Comparison of ENCODE assay signal across 8 cellular contexts in the genomic region with DNA sequence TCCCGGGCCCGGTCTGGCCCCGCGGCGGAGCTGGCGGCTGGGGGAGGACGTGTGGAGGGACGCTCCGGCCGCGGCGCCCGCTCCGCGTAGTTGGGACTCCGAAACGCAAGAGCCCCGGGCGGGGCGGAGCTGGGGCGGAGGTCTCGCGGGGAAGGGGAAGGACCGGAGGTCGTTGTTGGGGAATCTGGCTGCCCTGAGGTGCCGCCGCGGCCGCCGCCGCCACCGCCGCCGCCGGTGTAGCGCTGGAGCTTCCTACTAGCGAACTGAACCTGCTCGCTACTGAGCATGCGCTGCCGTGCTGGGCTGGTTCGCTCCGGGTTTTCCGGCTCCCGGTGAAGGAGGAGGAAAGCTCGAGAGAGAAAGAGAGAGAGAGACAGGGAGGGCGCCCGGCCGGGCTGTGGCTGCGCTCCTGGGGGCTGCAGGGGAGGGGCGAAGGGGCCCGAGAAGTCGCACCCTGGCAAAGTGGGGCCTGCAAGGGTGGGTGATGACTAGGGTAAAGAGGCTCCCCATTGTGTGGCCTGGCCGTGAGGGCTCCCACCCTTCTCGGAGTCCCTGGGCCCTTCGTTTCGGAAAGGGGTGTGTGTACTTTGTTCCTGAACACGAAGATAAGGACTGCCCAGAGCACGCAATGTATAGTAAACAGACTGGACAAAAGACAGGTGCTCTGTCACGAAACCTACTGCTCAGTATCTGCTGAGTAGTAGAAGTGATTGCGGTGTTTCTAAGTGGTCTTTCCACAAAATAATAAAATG. TPM values are rescaled to one million over a fixed set of nuclear protein-coding genes. Genes with fewer than 3 reads are reported as not detected.
DNase-seq lines count a peak whose midpoint lies in the region; ATAC-seq and TF ChIP-seq lines count a peak whose summit lies in the region.

A gene (minus strand): TSS at position 281 of the 752 bp plus-strand sequence. CDS start 629 bp downstream, outside the sequence.

- H3K4me1 ChIP-seq in spleen: peaks cover 32 to 86% (median 64%) of the 10 kb centered on the region in 6 donors

- H3K9me3 Mint-ChIP-seq in immature natural killer cell: no peaks in the 10 kb centered on the region

- TF ChIP-seq CTCF in AG09319 (IDR thresholded peaks at IDR 0.05; ENCODE audit: low read depth, low read length) (no peak; the same call in 1 of the 2 replicates), spleen (IDR thresholded peaks at IDR 0.05 in 8 of 11, conservative IDR thresholded peaks at IDR 0.05 in 3 of 11) (no peak)

- WGBS in spleen, 5 donors: 0 to 2% (median 1%) methylated on average over 35 to 60 of the region's 60 CpGs

- H3K27me3 Mint-ChIP-seq in immature natural killer cell (ENCODE audit: low read depth in 3 of 3): peaks cover 4 to 18% (median 11%) of the 10 kb centered on the region in 3 donors

- peak; percentile 81 for DNase-seq in AG09319 (ENCODE audit: extremely low read depth, low read depth)
- peak; percentile 86 for DNase-seq in NCI-H345 treated with DMSO at 0.1 percent for 48 hours (lab: John Stamatoyannopoulos, UW; ENCODE audit: unreplicated experiment)
- DNase-seq in activated CD4-positive, CD25-positive, alpha-beta regulatory T cell (lab: John Stamatoyannopoulos, UW): peak; percentile 70 to 85 (median 82)
- peak; percentile 5 to 95 (median 86) for DNase-seq in caudate nucleus (lab: John Stamatoyannopoulos, UW)
- peak; percentile 92 for DNase-seq in immature natural killer cell
- peak; percentile 99 for DNase-seq in spleen

- peak in 2 of 3 donors; percentile 28 to 81 for TF ChIP-seq POLR2A in spleen (IDR thresholded peaks at IDR 0.05)

- no peaks in the 10 kb centered on the region for H3K9me3 ChIP-seq in spleen

- intact Hi-C loops in spleen (cut with DNase I; ENCODE audit: low total_unique reads): no loop called here

- peak within 1 kb of the TSS; percentile 66 to 91 (median 80) for H3K4me3 ChIP-seq in spleen

- H3K4me3 Mint-ChIP-seq in immature natural killer cell: peak within 1 kb of the TSS; percentile 94 to 97 (median 95)

- ATAC-seq in GM19035 (IDR thresholded peaks at IDR 0.05; ENCODE audit: unreplicated experiment) (peak; percentile 52), HG03342 (IDR thresholded peaks at IDR 0.05; ENCODE audit: unreplicated experiment) (peak; percentile 45)

- peak within 1 kb of the TSS; percentile 91 to 98 (median 97) for H3K27ac Mint-ChIP-seq in immature natural killer cell

- H3K4me1 Mint-ChIP-seq in immature natural killer cell: peaks cover 65 to 74% of the 10 kb centered on the region in 2 donors

- peaks cover 0 to 5% (median 0%) of the 10 kb centered on the region in 6 donors for H3K36me3 ChIP-seq in spleen

- no peaks in the 10 kb centered on the region for H3K27me3 ChIP-seq in spleen (replicated peaks in 1 of 7)

- H3K27ac ChIP-seq in caudate nucleus (ENCODE audit: low read depth, low read length) (peak within 1 kb of the TSS; percentile 98), spleen (peak within 1 kb of the TSS; percentile 94 to 98 (median 97))

- peaks cover 0 to 6% (median 3%) of the 10 kb centered on the region in 3 donors for H3K36me3 Mint-ChIP-seq in immature natural killer cell

RNA-seq across cellular contexts. Expression of the gene that starts here (rescaled TPM):
- polyA plus RNA-seq in immature natural killer cell (10 to 100 TPM in 1 of 3 donors, 1 to 10 TPM in 2; 3.6 to 12.8 (median 8.2) TPM), spleen (1 to 10 TPM; 5.9 to 7.0 (median 6.7) TPM)
- total RNA-seq in spleen: 10 to 100 TPM; 38.4 to 85.8 (median 49.1) TPM

Comparison
In these comparisons a context has a peak if more than half of its experiments do, and no peak if none do; other contexts are left out.
1. Peak in every context shown above with its lines: DNase-seq, ATAC-seq, H3K4me3 ChIP-seq and H3K27ac ChIP-seq.